26 cellular contexts compared by ENCODE assay signal in genomic region chr1:188420177-188420576, GRCh38.
A peak's percentile ranks its signal among the peaks of the same experiment; 100 is the strongest.
DNase-seq lines count a peak whose midpoint lies in the region; ATAC-seq, FAIRE-seq and TF ChIP-seq lines count a peak whose summit lies in the region.
"Had no signal": no experiment of that assay in that cellular context is flagged by ENCODE, and none has a peak within 500 bp of the region (broad histone marks: within the 10 kb centered on the region; RNA-seq: fewer than 3 reads in every experiment).

No MANE protein-coding gene starts in this region.

- H3K79me2 ChIP-seq in SK-N-SH (ENCODE audit: insufficient read depth), result no peaks in the 10 kb centered on the region
- H3K79me2 ChIP-seq in HepG2 (ENCODE audit: insufficient read depth, low read length), result no peaks in the 10 kb centered on the region
- H3K79me2 ChIP-seq in K562 (ENCODE audit: control insufficient read depth, insufficient read depth, low read length), result no peaks in the 10 kb centered on the region

- no peaks in the 10 kb centered on the region for H3K9me2 ChIP-seq in SK-N-SH

- no peaks in the 10 kb centered on the region for H3K27me3 Mint-ChIP-seq in natural killer cell (ENCODE audit: low read depth in 2 of 2)
- H3K27me3 Mint-ChIP-seq: B cell; CD4-positive, alpha-beta T cell had no signal

- no peak for ATAC-seq in SK-N-SH treated with all-trans-retinoic acid at 6 μM for 48 hours
- ATAC-seq in HepG2, result no peak
- no peak for ATAC-seq in right lobe of liver
- ATAC-seq in K562, result no peak
- ATAC-seq in natural killer cell, result no peak
- ATAC-seq: A549; CD8-positive, alpha-beta T cell; GM12878 had no signal

- no peak for TF ChIP-seq RAD21 in SK-N-SH (IDR thresholded peaks at IDR 0.05; ENCODE audit: low read length)
- no peak for TF ChIP-seq RAD21 in HepG2 (CRISPR knock-in tag; IDR thresholded peaks at IDR 0.05)
- no peak for TF ChIP-seq RAD21 in K562 (CRISPR knock-in tag; conservative IDR thresholded peaks at IDR 0.05 in 1 of 2, IDR thresholded peaks at IDR 0.05 in 1 of 2)

- H3K4me1 Mint-ChIP-seq in natural killer cell, result no peaks in the 10 kb centered on the region
- H3K4me1 Mint-ChIP-seq: B cell had no signal

- H3K9me3 ChIP-seq in SK-N-SH (no peaks in the 10 kb centered on the region), HepG2 (ENCODE audit: low read length) (no peaks in the 10 kb centered on the region), right lobe of liver (no peaks in the 10 kb centered on the region), K562 (replicated peaks; ENCODE audit: control insufficient read depth, insufficient read depth, low read depth, low read length) (no peaks in the 10 kb centered on the region)
- H3K9me3 ChIP-seq: A549, Caco-2 had no signal

- no TSS peak for BruUV-seq in HepG2 (replicated peaks; lab: Mats Ljungman, UMichigan)
- BruUV-seq in K562 (replicated peaks; lab: Mats Ljungman, UMichigan), result no TSS peak

- H3K36me3 ChIP-seq in SK-N-SH (replicated peaks in 1 of 2; ENCODE audit: control insufficient read depth in 1 of 2, insufficient read depth in 2 of 2, low read length in 1 of 2) (no peaks in the 10 kb centered on the region), HepG2 (replicated peaks in 1 of 2; ENCODE audit: control insufficient read depth in 1 of 2, insufficient read depth in 2 of 2, low read length in 2 of 2) (no peaks in the 10 kb centered on the region), right lobe of liver (no peaks in the 10 kb centered on the region), K562 (ENCODE audit: control insufficient read depth, insufficient read depth, low read length) (no peaks in the 10 kb centered on the region)
- H3K36me3 ChIP-seq: BLaER1 treated with 17β-estradiol and CSF1 and Interleukin-3, amounts not matched to agents 10 nM and 100 nM had no signal

- TF ChIP-seq CTCF in SK-N-SH (IDR thresholded peaks at IDR 0.05), result no peak
- no peak for TF ChIP-seq CTCF in HepG2 (CRISPR knock-in tag; IDR thresholded peaks at IDR 0.05)
- TF ChIP-seq CTCF in right lobe of liver (IDR thresholded peaks at IDR 0.05), result no peak
- no peak for TF ChIP-seq CTCF in K562 (IDR thresholded peaks at IDR 0.05 in 2 of 3, conservative IDR thresholded peaks at IDR 0.05 in 1 of 3; ENCODE audit: insufficient read depth in 2 of 3, low read depth in 1 of 3, low read length in 3 of 3)
- TF ChIP-seq CTCF in natural killer cell (IDR thresholded peaks at IDR 0.05), result no peak

- H3K27ac Mint-ChIP-seq in natural killer cell, result no peak overlapping the region
- H3K27ac Mint-ChIP-seq: B cell; CD4-positive, alpha-beta T cell; CD8-positive, alpha-beta T cell had no signal

- TF ChIP-seq EP300 in SK-N-SH (IDR thresholded peaks at IDR 0.05; ENCODE audit: borderline replicate concordance in 1 of 2, low read depth in 1 of 2, low read length in 1 of 2) (no peak), HepG2 (IDR thresholded peaks at IDR 0.05; ENCODE audit: low read depth in 2 of 2, low read length in 2 of 2) (no peak), HepG2 (CRISPR knock-in tag; IDR thresholded peaks at IDR 0.05; ENCODE audit: borderline replicate concordance) (no peak), K562 (IDR thresholded peaks at IDR 0.05; ENCODE audit: low read length) (no peak)

- H3K9me1 ChIP-seq in K562 (ENCODE audit: control insufficient read depth, insufficient read depth, low read length), result no peaks in the 10 kb centered on the region

- H3K27ac ChIP-seq in SK-N-SH (ENCODE audit: low read depth in 2 of 2, low read length in 1 of 2) (no peak overlapping the region), HepG2 (ENCODE audit: extremely low read length, insufficient read depth, low read length) (no peak overlapping the region), right lobe of liver (no peak overlapping the region), K562 (ENCODE audit: extremely low read depth, low read depth, low read length) (no peak overlapping the region)
- H3K27ac ChIP-seq: 22Rv1; A549; BLaER1 treated with 17β-estradiol and CSF1 and Interleukin-3, amounts not matched to agents 10 nM and 100 nM; C4-2B had no signal

- TF ChIP-seq POLR2A in HepG2 (IDR thresholded peaks at IDR 0.05; ENCODE audit: insufficient read depth in 1 of 2, low read depth in 2 of 2, low read length in 2 of 2), result no peak
- TF ChIP-seq POLR2A in right lobe of liver (IDR thresholded peaks at IDR 0.05), result no peak
- TF ChIP-seq POLR2A in K562 (conservative IDR thresholded peaks at IDR 0.05), result no peak

- H4K20me1 ChIP-seq in SK-N-SH (ENCODE audit: insufficient read depth) (no peaks in the 10 kb centered on the region), HepG2 (ENCODE audit: insufficient read depth, low read length) (no peaks in the 10 kb centered on the region), K562 (replicated peaks; ENCODE audit: control insufficient read depth, insufficient read depth, low read length) (no peaks in the 10 kb centered on the region)
- H4K20me1 ChIP-seq: BLaER1 treated with 17β-estradiol and CSF1 and Interleukin-3, amounts not matched to agents 10 nM and 100 nM had no signal

- H3K4me3 Mint-ChIP-seq in natural killer cell, result no peak overlapping the region
- H3K4me3 Mint-ChIP-seq: B cell; CD4-positive, alpha-beta T cell; CD8-positive, alpha-beta T cell had no signal

- DNase-seq in SK-N-SH (no peak), HepG2 (ENCODE audit: low spot score) (no peak), right lobe of liver (no peak), K562 (ENCODE audit: extremely low read depth in 1 of 4, low spot score in 3 of 4) (no peak), natural killer cell (no peak)
- DNase-seq: AML-193; Caco-2; Calu3; CD4-positive, alpha-beta T cell; DMS 273 treated with DMSO at 0.1 percent for 48 hours; DMS153; DMS53; DMS79; DND-41; EL; GDM1 had no signal

- H3K4me3 ChIP-seq in SK-N-SH (ENCODE audit: low read depth in 2 of 2, low read length in 1 of 2) (no peak overlapping the region), HepG2 (replicated peaks in 1 of 3; ENCODE audit: insufficient read depth in 1 of 3, low read depth in 2 of 3, low read length in 3 of 3) (no peak overlapping the region), right lobe of liver (no peak overlapping the region), K562 (no peak overlapping the region)
- H3K4me3 ChIP-seq: A549; BLaER1 treated with 17β-estradiol and CSF1 and Interleukin-3, amounts not matched to agents 10 nM and 100 nM; GM12878 had no signal

- H3K4me1 ChIP-seq in SK-N-SH (ENCODE audit: control insufficient read depth in 1 of 2, insufficient read depth in 2 of 2, low read depth in 1 of 2, low read length in 1 of 2), result no peaks in the 10 kb centered on the region; a peak in 1 of 4 replicates
- no peaks in the 10 kb centered on the region for H3K4me1 ChIP-seq in HepG2 (ENCODE audit: insufficient read depth, low read length)
- H3K4me1 ChIP-seq in right lobe of liver, result no peaks in the 10 kb centered on the region
- no peaks in the 10 kb centered on the region for H3K4me1 ChIP-seq in K562 (replicated peaks in 1 of 2; ENCODE audit: control insufficient read depth in 2 of 2, insufficient read depth in 2 of 2, low read length in 2 of 2)
- H3K4me1 ChIP-seq: Caco-2 had no signal

- FAIRE-seq in HepG2 (lab: Jason Lieb, UNC), result no peak
- FAIRE-seq in K562 (lab: Jason Lieb, UNC), result no peak
- FAIRE-seq: A549, GM12878, GM12892, GM18507 had no signal

- WGBS in SK-N-SH (ENCODE audit: low lambda C conversion rate), result 89% methylated on average over 1 of the region's 1 CpG
- 32% methylated on average over 1 of the region's 1 CpG for WGBS in HepG2 (ENCODE audit: low lambda C conversion rate)
- 40% methylated on average over 1 of the region's 1 CpG for WGBS in right lobe of liver (ENCODE audit: insufficient coverage, low coverage, low lambda C conversion rate, missing lambda C conversion rate)
- no CpG with 5 or more reads among the region's 1 CpG for WGBS in K562 (ENCODE audit: insufficient coverage, low coverage, missing lambda C conversion rate)

- intact Hi-C loops in HepG2 (cut with micrococcal nuclease; ENCODE audit: unreplicated experiment) (no loop called here), right lobe of liver (cut with DNase I) (no loop called here), K562 (cut with micrococcal nuclease) (no loop called here), natural killer cell (cut with micrococcal nuclease) (no loop called here)

- no peak overlapping the region for H3K4me2 ChIP-seq in SK-N-SH
- H3K4me2 ChIP-seq in HepG2 (ENCODE audit: low read depth, low read length), result no peak overlapping the region
- H3K4me2 ChIP-seq in K562 (ENCODE audit: insufficient read depth, low read length), result no peak overlapping the region
- H3K4me2 ChIP-seq: A549; BLaER1 treated with 17β-estradiol and CSF1 and Interleukin-3, amounts not matched to agents 10 nM and 100 nM had no signal

- POLR2A ChIA-PET in SK-N-SH (lab: Yijun Ruan, JAX) (no interaction called here), HepG2 (lab: Yijun Ruan, JAX) (no interaction called here), K562 (lab: Yijun Ruan, JAX) (no interaction called here)

- H3K36me3 Mint-ChIP-seq in natural killer cell, result no peaks in the 10 kb centered on the region
- H3K36me3 Mint-ChIP-seq: CD8-positive, alpha-beta T cell had no signal

- H3K27me3 ChIP-seq in SK-N-SH (ENCODE audit: insufficient read depth) (no peaks in the 10 kb centered on the region), HepG2 (ENCODE audit: control insufficient read depth in 1 of 2, insufficient read depth in 2 of 2, low read length in 2 of 2) (no peaks in the 10 kb centered on the region; a peak in 1 of 5 replicates), right lobe of liver (no peaks in the 10 kb centered on the region), K562 (ENCODE audit: control insufficient read depth in 2 of 2, insufficient read depth in 2 of 2, low read length in 2 of 2) (no peaks in the 10 kb centered on the region)
- H3K27me3 ChIP-seq: BLaER1 treated with 17β-estradiol and CSF1 and Interleukin-3, amounts not matched to agents 10 nM and 100 nM had no signal

- H3K9ac ChIP-seq in SK-N-SH (no peak overlapping the region), HepG2 (ENCODE audit: insufficient read depth, low read depth, low read length) (no peak overlapping the region), K562 (ENCODE audit: insufficient read depth in 1 of 2, low read depth in 2 of 2, low read length in 2 of 2) (no peak overlapping the region)
- H3K9ac ChIP-seq: BLaER1 treated with 17β-estradiol and CSF1 and Interleukin-3, amounts not matched to agents 10 nM and 100 nM had no signal

- H3K9me3 Mint-ChIP-seq in natural killer cell, result peaks cover 12 to 15% of the 10 kb centered on the region in 2 donors
- H3K9me3 Mint-ChIP-seq: CD4-positive, alpha-beta T cell had no signal

- peaks cover 3% of the 10 kb centered on the region for H3F3A ChIP-seq in SK-N-SH (replicated peaks; ENCODE audit: insufficient read depth)

- CTCF ChIA-PET in SK-N-SH (lab: Yijun Ruan, JAX), result no interaction called here
- CTCF ChIA-PET in HepG2 (lab: Yijun Ruan, JAX; ENCODE audit: low intra/inter-chr PET ratio, low total read pairs), result no interaction called here
- CTCF ChIA-PET in K562 (lab: Yijun Ruan, JAX; ENCODE audit: low intra/inter-chr PET ratio), result no interaction called here

- in situ Hi-C loops in HepG2 (cut with HindIII; ENCODE audit: extremely low pct_ligation_motif_present, low pct_unique_long_range_greater_than_20kb) (no loop called here), K562 (cut with MboI) (no loop called here)

- H2AFZ ChIP-seq in SK-N-SH (ENCODE audit: low read depth) (0 out of 2 replicates have a peak overlapping the region, but pooled peaks have one; percentile 15), HepG2 (ENCODE audit: low read length) (no peak overlapping the region), K562 (ENCODE audit: low read depth, low read length) (no peak overlapping the region)
